ENCODE assay signal across 1 cellular context in genomic region chr9:86545085-86545484, GRCh38.
A peak's percentile ranks its signal among the peaks of the same experiment; 100 is the strongest.
TF ChIP-seq lines count a peak whose summit lies in the region.

No MANE protein-coding gene starts in this region.

TF ChIP-seq in HEK293, 187 proteins besides CTCF, POLR2A, EP300 and RAD21 (continued from another document):
- no peak for TF ChIP-seq HIC1 (tag by site-specific recombination; IDR thresholded peaks at IDR 0.05)
- no peak for TF ChIP-seq ZNF776 (tag by site-specific recombination; IDR thresholded peaks at IDR 0.05; ENCODE audit: borderline replicate concordance)
- TF ChIP-seq ZNF561 (tag by site-specific recombination; IDR thresholded peaks at IDR 0.05; ENCODE audit: borderline replicate concordance): no peak
- TF ChIP-seq ZNF202 (tag by site-specific recombination; IDR thresholded peaks at IDR 0.05; ENCODE audit: borderline replicate concordance): no peak
- peak; percentile 81 for TF ChIP-seq ZBTB20 (tag by site-specific recombination; IDR thresholded peaks at IDR 0.05)
- no peak for TF ChIP-seq ZNF140 (tag by site-specific recombination; IDR thresholded peaks at IDR 0.05)
- no peak for TF ChIP-seq OSR2 (tag by site-specific recombination; IDR thresholded peaks at IDR 0.05)
- no peak for TF ChIP-seq GLI4 (tag by site-specific recombination; IDR thresholded peaks at IDR 0.05)
- peak; percentile 86 for TF ChIP-seq ZIC2 (tag by site-specific recombination; IDR thresholded peaks at IDR 0.05)
- no peak for TF ChIP-seq ZSCAN5A (tag by site-specific recombination; IDR thresholded peaks at IDR 0.05)
- no peak for TF ChIP-seq ZNF704 (tag by site-specific recombination; IDR thresholded peaks at IDR 0.05)
- TF ChIP-seq FEZF1 (tag by site-specific recombination; IDR thresholded peaks at IDR 0.05): peak; percentile 81
- no peak for TF ChIP-seq PBX3 (CRISPR knock-in tag; IDR thresholded peaks at IDR 0.05)
- no peak for TF ChIP-seq YY2 (tag by site-specific recombination; IDR thresholded peaks at IDR 0.05)
- TF ChIP-seq ZNF302 (tag by site-specific recombination; IDR thresholded peaks at IDR 0.05; ENCODE audit: low read depth): no peak
- TF ChIP-seq, protein P1, sequence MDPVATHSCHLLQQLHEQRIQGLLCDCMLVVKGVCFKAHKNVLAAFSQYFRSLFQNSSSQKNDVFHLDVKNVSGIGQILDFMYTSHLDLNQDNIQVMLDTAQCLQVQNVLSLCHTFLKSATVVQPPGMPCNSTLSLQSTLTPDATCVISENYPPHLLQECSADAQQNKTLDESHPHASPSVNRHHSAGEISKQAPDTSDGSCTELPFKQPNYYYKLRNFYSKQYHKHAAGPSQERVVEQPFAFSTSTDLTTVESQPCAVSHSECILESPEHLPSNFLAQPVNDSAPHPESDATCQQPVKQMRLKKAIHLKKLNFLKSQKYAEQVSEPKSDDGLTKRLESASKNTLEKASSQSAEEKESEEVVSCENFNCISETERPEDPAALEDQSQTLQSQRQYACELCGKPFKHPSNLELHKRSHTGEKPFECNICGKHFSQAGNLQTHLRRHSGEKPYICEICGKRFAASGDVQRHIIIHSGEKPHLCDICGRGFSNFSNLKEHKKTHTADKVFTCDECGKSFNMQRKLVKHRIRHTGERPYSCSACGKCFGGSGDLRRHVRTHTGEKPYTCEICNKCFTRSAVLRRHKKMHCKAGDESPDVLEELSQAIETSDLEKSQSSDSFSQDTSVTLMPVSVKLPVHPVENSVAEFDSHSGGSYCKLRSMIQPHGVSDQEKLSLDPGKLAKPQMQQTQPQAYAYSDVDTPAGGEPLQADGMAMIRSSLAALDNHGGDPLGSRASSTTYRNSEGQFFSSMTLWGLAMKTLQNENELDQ (tag by site-specific recombination; IDR thresholded peaks at IDR 0.05; ENCODE audit: low read depth): no peak
- TF ChIP-seq ZFHX2 (tag by site-specific recombination; conservative IDR thresholded peaks at IDR 0.05): 0 out of 2 replicates have a peak, but pooled peaks have one; percentile 42
- no peak for TF ChIP-seq SP3 (tag by site-specific recombination; IDR thresholded peaks at IDR 0.05)
